In the genomic region with DNA sequence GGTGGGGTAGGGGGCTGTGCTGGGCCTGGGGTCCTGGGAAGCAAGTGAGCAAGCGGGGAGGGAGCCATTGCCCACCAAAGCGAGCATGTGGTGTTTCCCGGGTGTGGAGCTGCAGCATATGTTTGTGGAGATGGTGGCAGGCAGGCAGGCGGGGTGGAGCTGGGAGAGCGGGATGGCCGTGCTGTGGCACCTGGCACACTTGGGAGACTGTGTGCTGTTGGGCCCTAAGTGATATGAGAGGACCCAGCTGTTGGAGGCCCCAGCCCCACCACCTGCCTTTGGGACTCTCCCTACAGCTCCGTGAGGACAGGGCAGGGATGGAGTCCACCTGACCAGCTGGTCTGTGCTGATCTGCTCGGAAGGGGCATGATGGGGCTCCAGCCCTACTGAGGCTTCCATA, we compare ENCODE assay signal across 1 cellular context.
TF ChIP-seq lines count a peak whose summit lies in the region.

No MANE protein-coding gene starts in this region.

TF ChIP-seq in neural cell, 6 proteins besides CTCF, POLR2A, EP300 and RAD21 (continued from another document):
- TF ChIP-seq, protein P1, sequence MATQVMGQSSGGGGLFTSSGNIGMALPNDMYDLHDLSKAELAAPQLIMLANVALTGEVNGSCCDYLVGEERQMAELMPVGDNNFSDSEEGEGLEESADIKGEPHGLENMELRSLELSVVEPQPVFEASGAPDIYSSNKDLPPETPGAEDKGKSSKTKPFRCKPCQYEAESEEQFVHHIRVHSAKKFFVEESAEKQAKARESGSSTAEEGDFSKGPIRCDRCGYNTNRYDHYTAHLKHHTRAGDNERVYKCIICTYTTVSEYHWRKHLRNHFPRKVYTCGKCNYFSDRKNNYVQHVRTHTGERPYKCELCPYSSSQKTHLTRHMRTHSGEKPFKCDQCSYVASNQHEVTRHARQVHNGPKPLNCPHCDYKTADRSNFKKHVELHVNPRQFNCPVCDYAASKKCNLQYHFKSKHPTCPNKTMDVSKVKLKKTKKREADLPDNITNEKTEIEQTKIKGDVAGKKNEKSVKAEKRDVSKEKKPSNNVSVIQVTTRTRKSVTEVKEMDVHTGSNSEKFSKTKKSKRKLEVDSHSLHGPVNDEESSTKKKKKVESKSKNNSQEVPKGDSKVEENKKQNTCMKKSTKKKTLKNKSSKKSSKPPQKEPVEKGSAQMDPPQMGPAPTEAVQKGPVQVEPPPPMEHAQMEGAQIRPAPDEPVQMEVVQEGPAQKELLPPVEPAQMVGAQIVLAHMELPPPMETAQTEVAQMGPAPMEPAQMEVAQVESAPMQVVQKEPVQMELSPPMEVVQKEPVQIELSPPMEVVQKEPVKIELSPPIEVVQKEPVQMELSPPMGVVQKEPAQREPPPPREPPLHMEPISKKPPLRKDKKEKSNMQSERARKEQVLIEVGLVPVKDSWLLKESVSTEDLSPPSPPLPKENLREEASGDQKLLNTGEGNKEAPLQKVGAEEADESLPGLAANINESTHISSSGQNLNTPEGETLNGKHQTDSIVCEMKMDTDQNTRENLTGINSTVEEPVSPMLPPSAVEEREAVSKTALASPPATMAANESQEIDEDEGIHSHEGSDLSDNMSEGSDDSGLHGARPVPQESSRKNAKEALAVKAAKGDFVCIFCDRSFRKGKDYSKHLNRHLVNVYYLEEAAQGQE (IDR thresholded peaks at IDR 0.05; ENCODE audit: borderline replicate concordance), result no peak
